In the genomic region with DNA sequence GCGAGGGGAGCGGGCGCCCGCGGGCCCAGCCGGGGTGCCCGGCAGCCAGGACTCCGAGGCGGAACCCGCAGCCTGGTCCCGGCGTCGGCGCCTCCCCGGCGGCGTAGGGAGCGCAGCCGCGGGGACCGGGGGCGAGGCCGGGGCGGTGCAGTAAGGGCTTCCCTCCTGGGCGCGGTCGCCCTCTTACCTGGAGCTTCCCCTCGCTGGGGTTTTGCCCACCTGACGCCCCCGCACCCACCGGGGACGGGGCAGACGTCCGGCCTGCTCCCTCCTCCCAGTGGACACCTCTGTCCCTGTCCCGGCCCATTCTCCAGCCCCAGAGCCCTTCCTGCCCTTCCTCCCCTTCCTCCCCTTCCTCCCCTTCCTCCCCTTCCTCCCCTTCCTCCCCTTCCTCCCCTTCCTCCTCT, we compare ENCODE assay signal across 8 cellular contexts. TPM values are rescaled to one million over a fixed set of nuclear protein-coding genes. Genes with fewer than 3 reads are reported as not detected.
DNase-seq lines count a peak whose midpoint lies in the region; ATAC-seq and TF ChIP-seq lines count a peak whose summit lies in the region.

No MANE protein-coding gene starts in this region.

- H2BK5ac ChIP-seq in neuronal stem cell (ENCODE audit: low read length) = peak overlapping the region; percentile 77

- H3K9me3 ChIP-seq in neuronal stem cell (replicated peaks in 1 of 2; ENCODE audit: control insufficient read depth in 2 of 2, insufficient read depth in 1 of 2, low read depth in 1 of 2, low read length in 2 of 2) = peaks cover 0 to 10% of the 10 kb centered on the region in 2 donors

- no peak overlapping the region for H4K8ac ChIP-seq in neuronal stem cell (ENCODE audit: low read depth, low read length)

- no peak overlapping the region for H4K91ac ChIP-seq in neuronal stem cell (ENCODE audit: low read depth, low read length, poor library complexity)

- peak overlapping the region; percentile 27 for H3K14ac ChIP-seq in neuronal stem cell (ENCODE audit: low read length)

- peak overlapping the region; percentile 90 for H3K4me2 ChIP-seq in neuronal stem cell (ENCODE audit: insufficient read depth, low read length, poor library complexity, severe bottlenecking)

- DNase-seq in GM19240 (ENCODE audit: insufficient read length, low spot score) = peak; percentile 23
- DNase-seq in epithelial cell of prostate (ENCODE audit: low read depth, low spot score) = no peak
- no peak for DNase-seq in neuronal stem cell (ENCODE audit: low spot score)
- DNase-seq in middle frontal gyrus (ENCODE audit: extremely low spot score, low spot score) = no peak
- DNase-seq in MV-4-11 (lab: John Stamatoyannopoulos, UW) = no peak

- peak overlapping the region; percentile 33 to 95 for H3K4me3 ChIP-seq in neuronal stem cell (ENCODE audit: low read length in 2 of 2)

- peak overlapping the region; percentile 72 for H2AFZ ChIP-seq in neuronal stem cell (ENCODE audit: low read length)

- H3K27ac ChIP-seq in C4-2B (peak overlapping the region; percentile 96), epithelial cell of prostate (peak overlapping the region; percentile 100), neuronal stem cell (replicated peaks; ENCODE audit: low read length) (no peak overlapping the region)

- H2BK12ac ChIP-seq in neuronal stem cell (ENCODE audit: low read length) = no peak overlapping the region

- no peak overlapping the region for H2BK120ac ChIP-seq in neuronal stem cell (ENCODE audit: low read depth, low read length)

- peak overlapping the region; percentile 58 for H3K4ac ChIP-seq in neuronal stem cell (ENCODE audit: low read length)

- H2BK15ac ChIP-seq in neuronal stem cell (ENCODE audit: low read length) = peak overlapping the region; percentile 51

- H3K18ac ChIP-seq in neuronal stem cell (ENCODE audit: low read length) = peak overlapping the region; percentile 99

- H3K9ac ChIP-seq in neuronal stem cell (ENCODE audit: low read depth, low read length, poor library complexity) = peak overlapping the region; percentile 88

- TF ChIP-seq CTCF in C4-2B (conservative IDR thresholded peaks at IDR 0.05) = no peak

- peak; percentile 11 for ATAC-seq in HG03196 (IDR thresholded peaks at IDR 0.05; ENCODE audit: unreplicated experiment)
- peak; percentile 40 to 46 for ATAC-seq in activated CD4-positive, CD25-positive, alpha-beta regulatory T cell treated with anti-CD3 and anti-CD28 coated beads, Interleukin-2, amount 50 U/mL, for 24 hours

- H3K36me3 ChIP-seq in neuronal stem cell (replicated peaks in 1 of 2; ENCODE audit: control insufficient read depth in 2 of 2, insufficient read depth in 2 of 2, low read length in 2 of 2) = peaks cover under 1 to 3% of the 10 kb centered on the region in 2 donors

- H3K79me1 ChIP-seq in neuronal stem cell (ENCODE audit: low read depth, low read length) = peaks cover 3% of the 10 kb centered on the region

- peak overlapping the region; percentile 91 for H2AK5ac ChIP-seq in neuronal stem cell (ENCODE audit: low read depth, low read length)

- H3K27me3 ChIP-seq in neuronal stem cell (ENCODE audit: control insufficient read depth in 3 of 3, insufficient read depth in 3 of 3, low read depth in 1 of 3, low read length in 3 of 3) = peaks cover 0 to 4% (median 0%) of the 10 kb centered on the region in 3 experiments

- H3K23ac ChIP-seq in neuronal stem cell (ENCODE audit: low read depth, low read length, poor library complexity) = peak overlapping the region; percentile 82

- no CpG with 5 or more reads among the region's 35 CpGs for WGBS in neuronal stem cell (ENCODE audit: extremely low coverage in 2 of 2, insufficient read length in 2 of 2, insufficient replicate concordance in 1 of 2), 2 donors

- peaks cover 3 to 13% of the 10 kb centered on the region in 2 donors for H3K4me1 ChIP-seq in neuronal stem cell (ENCODE audit: control insufficient read depth in 2 of 2, insufficient read depth in 1 of 2, low read depth in 1 of 2, low read length in 2 of 2)

RNA-seq across cellular contexts. Expression of gene TUBA1C, which starts 0.4 kb away (rescaled TPM):
- polyA plus RNA-seq in neuronal stem cell (2013, experiment 1 of 2) = 571 TPM
- 547 TPM for polyA plus RNA-seq in neuronal stem cell (2013, experiment 2 of 2)

RNA-seq across cellular contexts. Expression of gene PRPH, which starts 30.5 kb away (rescaled TPM):
- polyA plus RNA-seq in neuronal stem cell (2013, experiment 1 of 2) = 0.11 TPM
- polyA plus RNA-seq in neuronal stem cell (2013, experiment 2 of 2) = 0.07 TPM

RNA-seq across cellular contexts. Expression of gene TROAP, which starts 58.6 kb away (rescaled TPM):
- polyA plus RNA-seq in neuronal stem cell (2013, experiment 1 of 2) = 82.7 TPM
- 77.4 TPM for polyA plus RNA-seq in neuronal stem cell (2013, experiment 2 of 2)
